Comparison of ENCODE assay signal across 15 cellular contexts in genomic region chr17:82828875-82829487, GRCh38. TPM values are rescaled to one million over a fixed set of nuclear protein-coding genes. Genes with fewer than 3 reads are reported as not detected.
DNase-seq lines count a peak whose midpoint lies in the region; ATAC-seq and TF ChIP-seq lines count a peak whose summit lies in the region.
"Had no signal": no experiment of that assay in that cellular context is flagged by ENCODE, and none has a peak within 500 bp of the region (broad histone marks: within the 10 kb centered on the region; RNA-seq: fewer than 3 reads in every experiment).

No MANE protein-coding gene starts in this region.

- H3K27me3 ChIP-seq in RWPE2 (ENCODE audit: insufficient read depth, poor library complexity, severe bottlenecking) = no peaks in the 10 kb centered on the region

- H3K27ac ChIP-seq in HEK293 (ENCODE audit: extremely low read depth, low read depth, low read length) (no peak overlapping the region), RWPE2 (ENCODE audit: poor library complexity, severe bottlenecking) (no peak overlapping the region)
- H3K27ac ChIP-seq: GM23248 had no signal

- ATAC-seq in RWPE2 (ENCODE audit: low read depth) (no peak), esophagus mucosa (peak; percentile 4)
- no peak for ATAC-seq in activated CD4-positive, CD25-positive, alpha-beta regulatory T cell treated with anti-CD3 and anti-CD28 coated beads, Interleukin-2, amount 50 U/mL, for 24 hours

- H3K9me3 ChIP-seq in HEK293 (ENCODE audit: control insufficient read depth, insufficient read depth, low read depth, low read length) = no peaks in the 10 kb centered on the region
- H3K9me3 ChIP-seq in RWPE2 (ENCODE audit: severe bottlenecking) = no peaks in the 10 kb centered on the region

- DNase-seq in RWPE2 (ENCODE audit: low spot score) = peak; percentile 48
- peak; percentile 67 for DNase-seq in posterior vena cava (ENCODE audit: low spot score)
- no peak for DNase-seq in SKM-1 treated with dmso at 0.1 percent for 144 hours (lab: John Stamatoyannopoulos, UW; ENCODE audit: unreplicated experiment)
- DNase-seq in mucosa of gallbladder (ENCODE audit: low spot score) = no peak
- DNase-seq: C1 segment of cervical spinal cord; Calu3; CD4-positive, alpha-beta T cell; DMS 273 treated with DMSO at 0.1 percent for 48 hours; GM23248; H7 had no signal

- H3K36me3 ChIP-seq in HEK293 (ENCODE audit: control insufficient read depth in 2 of 2, insufficient read depth in 1 of 2, low read length in 2 of 2) (peaks cover 6 to 34% of the 10 kb centered on the region in 2 experiments; a peak in 2 of 3 replicates), RWPE2 (ENCODE audit: low read depth) (peaks cover 24% of the 10 kb centered on the region)

- intact Hi-C loops in posterior vena cava (cut with DNase I) = no loop called here

- no peak overlapping the region for H3K4me3 ChIP-seq in HEK293 (ENCODE audit: low read depth, low read length)
- H3K4me3 ChIP-seq in RWPE2 (ENCODE audit: severe bottlenecking) = no peak overlapping the region
- H3K4me3 ChIP-seq: GM23248 had no signal

- H3K4me1 ChIP-seq in HEK293 (ENCODE audit: control insufficient read depth, insufficient read depth, low read length) (no peaks in the 10 kb centered on the region), RWPE2 (ENCODE audit: insufficient read depth, poor library complexity, severe bottlenecking) (no peaks in the 10 kb centered on the region)

- CTCF ChIA-PET in HEK293 (lab: Yijun Ruan, JAX) = no interaction called here

- TF ChIP-seq CTCF in HEK293 (tag by site-specific recombination; IDR thresholded peaks at IDR 0.05) = no peak
- TF ChIP-seq CTCF in RWPE2 (IDR thresholded peaks at IDR 0.05; ENCODE audit: poor library complexity, severe bottlenecking) = no peak

- POLR2A ChIA-PET in HEK293 (lab: Yijun Ruan, JAX) = no interaction called here

TF ChIP-seq in HEK293, 187 proteins besides CTCF, POLR2A, EP300 and RAD21:
- TF ChIP-seq ZFHX2 (tag by site-specific recombination; conservative IDR thresholded peaks at IDR 0.05) (peak; percentile 91), ZSCAN4 (tag by site-specific recombination; IDR thresholded peaks at IDR 0.05) (peak; percentile 41), EGR2 (tag by site-specific recombination; IDR thresholded peaks at IDR 0.05; ENCODE audit: low read depth) (peak; percentile 86), ZBTB10 (tag by site-specific recombination; IDR thresholded peaks at IDR 0.05) (no peak)

RNA-seq across cellular contexts. Expression of gene ZNF750, which starts 10.8 kb away (rescaled TPM):
- 133 TPM for total RNA-seq in esophagus mucosa
- not detected for total RNA-seq in posterior vena cava
- total RNA-seq in mucosa of gallbladder = not detected
- total RNA-seq: B cell; Calu3; CD4-positive, alpha-beta T cell; Daoy; GM23248; H7 had no signal

Comparison
In these comparisons a context has a peak if more than half of its experiments do, and no peak if none do; other contexts are left out.
1. DNase-seq: peak in RWPE2 (single experiment) and posterior vena cava (single experiment); none in SKM-1 treated with dmso at 0.1 percent for 144 hours (single experiment) and mucosa of gallbladder (single experiment).
2. RNA of gene ZNF750, which starts 10.8 kb away (total RNA-seq): 133 TPM in esophagus mucosa (single experiment); not detected in posterior vena cava and not detected in mucosa of gallbladder (single experiment); every median in the first group is over 100 times any median in the second.